ENCODE assay signal across 8 cellular contexts in genomic region chr22:19942071-19942885, GRCh38. TPM values are rescaled to one million over a fixed set of nuclear protein-coding genes. Genes with fewer than 3 reads are reported as not detected.
A peak's percentile ranks its signal among the peaks of the same experiment; 100 is the strongest.
DNase-seq lines count a peak whose midpoint lies in the region; ATAC-seq, FAIRE-seq and TF ChIP-seq lines count a peak whose summit lies in the region.

No MANE protein-coding gene starts in this region.

- H3K27me3 ChIP-seq in DOHH2 (ENCODE audit: control insufficient read depth, low read length) (no peaks in the 10 kb centered on the region), fibroblast of lung (ENCODE audit: control insufficient read depth, insufficient read depth, low read length) (no peaks in the 10 kb centered on the region)

- peak; percentile 19 for DNase-seq in HTR-8/SVneo (ENCODE audit: insufficient read length, low spot score)
- DNase-seq in activated CD4-positive, alpha-beta T cell treated with anti-CD3 and anti-CD28 coated beads, Interleukin-2, amount 50 U/mL, for 48 hours: peak; percentile 16 to 34
- DNase-seq in fibroblast of lung (ENCODE audit: low read depth in 2 of 2): peak in 1 of 2 donors; percentile 75
- DNase-seq in natural killer cell: no peak
- no peak for DNase-seq in SHP77 (lab: John Stamatoyannopoulos, UW)
- DNase-seq in mesenteric fat pad (ENCODE audit: low spot score): no peak

- H3K79me2 ChIP-seq in DOHH2 (ENCODE audit: control insufficient read depth, low read length) (peaks cover 60% of the 10 kb centered on the region), fibroblast of lung (ENCODE audit: control insufficient read depth, insufficient read depth, low read length) (peaks cover 44% of the 10 kb centered on the region)

- H3K9me2 ChIP-seq in DOHH2 (replicated peaks; ENCODE audit: control insufficient read depth, low read length): no peaks in the 10 kb centered on the region

- peak overlapping the region; percentile 58 for H3K27ac ChIP-seq in DOHH2 (ENCODE audit: low read depth, low read length)
- peak overlapping the region; percentile 99 for H3K27ac ChIP-seq in fibroblast of lung (ENCODE audit: insufficient read depth, low read length)

- no peaks in the 10 kb centered on the region for H3K27me3 Mint-ChIP-seq in natural killer cell (ENCODE audit: low read depth in 2 of 2)

- peaks cover under 1% of the 10 kb centered on the region for H3K36me3 Mint-ChIP-seq in natural killer cell

- peaks cover 34 to 49% of the 10 kb centered on the region in 2 donors for H3K4me1 Mint-ChIP-seq in natural killer cell

- H3K4me3 ChIP-seq in DOHH2 (ENCODE audit: low read length) (peak overlapping the region; percentile 93), fibroblast of lung (replicated peaks in 1 of 4; ENCODE audit: control extremely low read depth in 1 of 4, insufficient read depth in 1 of 4, low read depth in 3 of 4, low read length in 4 of 4) (peak overlapping the region; percentile 81 to 95 (median 87))

- H4K20me1 ChIP-seq in DOHH2 (ENCODE audit: control insufficient read depth, insufficient read depth, low read depth, low read length) (no peaks in the 10 kb centered on the region), fibroblast of lung (ENCODE audit: control insufficient read depth, extremely low read depth, insufficient read depth, low read length) (no peaks in the 10 kb centered on the region)

- H3F3A ChIP-seq in DOHH2 (ENCODE audit: control insufficient read depth, insufficient read depth): peaks cover 13% of the 10 kb centered on the region; the same call in 1 of the 2 replicates

- H3K4me1 ChIP-seq in DOHH2 (ENCODE audit: control insufficient read depth, low read length): peaks cover 40% of the 10 kb centered on the region
- H3K4me1 ChIP-seq in fibroblast of lung (ENCODE audit: control insufficient read depth, extremely low read depth, insufficient read depth, low read length): peaks cover 15% of the 10 kb centered on the region

- no peak for TF ChIP-seq CTCF in DOHH2 (IDR thresholded peaks at IDR 0.05; ENCODE audit: low read depth, low read length, poor library complexity, severe bottlenecking)
- TF ChIP-seq CTCF in fibroblast of lung (conservative IDR thresholded peaks at IDR 0.05 in 1 of 2, IDR thresholded peaks at IDR 0.05 in 1 of 2; ENCODE audit: low read depth in 1 of 2, low read length in 2 of 2): no peak
- TF ChIP-seq CTCF in natural killer cell (IDR thresholded peaks at IDR 0.05): no peak

- peaks cover 32% of the 10 kb centered on the region for H3K36me3 ChIP-seq in DOHH2 (ENCODE audit: control insufficient read depth, low read length)
- H3K36me3 ChIP-seq in fibroblast of lung (ENCODE audit: control insufficient read depth, insufficient read depth, low read length): no peaks in the 10 kb centered on the region

- peak overlapping the region; percentile 82 to 90 for H3K27ac Mint-ChIP-seq in natural killer cell

- intact Hi-C loops in natural killer cell (cut with micrococcal nuclease): no loop called here

- H3K4me2 ChIP-seq in DOHH2 (ENCODE audit: low read length) (peak overlapping the region; percentile 78), fibroblast of lung (ENCODE audit: extremely low read depth, insufficient read depth, low read length) (peak overlapping the region; percentile 99)

- H2AFZ ChIP-seq in fibroblast of lung (ENCODE audit: low read length): no peak overlapping the region

- FAIRE-seq in HTR-8/SVneo (lab: Jason Lieb, UNC): no peak

- no peaks in the 10 kb centered on the region for H3K9me3 Mint-ChIP-seq in natural killer cell

- peak overlapping the region; percentile 94 for H3K4me3 Mint-ChIP-seq in natural killer cell

- no peak for ATAC-seq in natural killer cell
- ATAC-seq in GM21786 (IDR thresholded peaks at IDR 0.05; ENCODE audit: unreplicated experiment): no peak

- H3K9me3 ChIP-seq in DOHH2 (ENCODE audit: control insufficient read depth, insufficient read depth, low read length) (no peaks in the 10 kb centered on the region), fibroblast of lung (ENCODE audit: control insufficient read depth, insufficient read depth, low read depth, low read length) (no peaks in the 10 kb centered on the region)

- peak overlapping the region; percentile 89 for H3K9ac ChIP-seq in fibroblast of lung (ENCODE audit: insufficient read depth, low read length)

RNA-seq across cellular contexts. Expression of gene TXNRD2, which starts 0.7 kb away (rescaled TPM):
- total RNA-seq in fibroblast of lung (18.2 and 30.7 TPM in 2 replicates), natural killer cell (10 to 100 TPM; 23.5 to 37.3 (median 24.4) TPM), mesenteric fat pad (20.2 TPM)
- 13.2 and 19.7 TPM in 2 replicates for polyA plus RNA-seq in fibroblast of lung
- 17.7 and 33.3 TPM in 2 replicates for polyA plus RNA-seq in fibroblast of lung (2012)
- 32.4 and 45.4 TPM in 2 replicates for polyA minus RNA-seq in fibroblast of lung (ENCODE audit: low replicate concordance)

RNA-seq across cellular contexts. Expression of gene COMT, which starts 0.7 kb away (rescaled TPM):
- total RNA-seq in fibroblast of lung (192 and 305 TPM in 2 replicates), natural killer cell (10 to 100 TPM; 37.5 to 56.2 (median 38.2) TPM), mesenteric fat pad (144 TPM)
- polyA plus RNA-seq in fibroblast of lung: 150 and 208 TPM in 2 replicates
- polyA plus RNA-seq in fibroblast of lung (2012): 201 and 240 TPM in 2 replicates
- 94.0 and 188 TPM in 2 replicates for polyA minus RNA-seq in fibroblast of lung (ENCODE audit: low replicate concordance)

Comparison
In these comparisons a context has a peak if more than half of its experiments do, and no peak if none do; other contexts are left out.
1. DNase-seq: peak in HTR-8/SVneo (single experiment) and activated CD4-positive, alpha-beta T cell treated with anti-CD3 and anti-CD28 coated beads, Interleukin-2, amount 50 U/mL, for 48 hours (2 of 2); none in natural killer cell (single experiment), SHP77 (0 of 2) and mesenteric fat pad (single experiment).